Comparison of ENCODE assay signal across 8 cellular contexts in genomic region chr15:101642361-101642760, GRCh38. TPM values are rescaled to one million over a fixed set of nuclear protein-coding genes. Genes with fewer than 3 reads are reported as not detected.
A peak's percentile ranks its signal among the peaks of the same experiment; 100 is the strongest.
DNase-seq lines count a peak whose midpoint lies in the region; ATAC-seq, FAIRE-seq and TF ChIP-seq lines count a peak whose summit lies in the region.

No MANE protein-coding gene starts in this region.

- H3K9me3 Mint-ChIP-seq in CD4-positive, alpha-beta T cell = no peaks in the 10 kb centered on the region
- H3K9me3 Mint-ChIP-seq in dendritic cell treated with granulocyte-macrophage colony-stimulating factor and Interleukin-4, amounts not matched to agents 40 ng/mL and 50 ng/mL, for 4 days = no peaks in the 10 kb centered on the region
- no peaks in the 10 kb centered on the region for H3K9me3 Mint-ChIP-seq in natural killer cell

- no peak for FAIRE-seq in GM12891 (lab: Jason Lieb, UNC)

- no peak for DNase-seq in CD4-positive, alpha-beta T cell
- peak; percentile 32 for DNase-seq in NCI-H460 (ENCODE audit: extremely low read depth, low read depth)
- no peak for DNase-seq in natural killer cell
- no peak for DNase-seq in COLO668 (lab: John Stamatoyannopoulos, UW; ENCODE audit: unreplicated experiment)
- no peak for DNase-seq in GM12891 (ENCODE audit: insufficient read length, low spot score)

- H3K4me3 Mint-ChIP-seq in CD4-positive, alpha-beta T cell = no peak overlapping the region
- H3K4me3 Mint-ChIP-seq in dendritic cell treated with granulocyte-macrophage colony-stimulating factor and Interleukin-4, amounts not matched to agents 40 ng/mL and 50 ng/mL, for 4 days = no peak overlapping the region
- no peak overlapping the region for H3K4me3 Mint-ChIP-seq in natural killer cell

- TF ChIP-seq POLR2A in GM12891 (IDR thresholded peaks at IDR 0.05; ENCODE audit: low read depth, low read length) = no peak

- peak overlapping the region; percentile 71 for H3K27ac Mint-ChIP-seq in CD4-positive, alpha-beta T cell
- peak overlapping the region; percentile 89 for H3K27ac Mint-ChIP-seq in dendritic cell treated with granulocyte-macrophage colony-stimulating factor and Interleukin-4, amounts not matched to agents 40 ng/mL and 50 ng/mL, for 4 days
- peak overlapping the region; percentile 89 to 93 for H3K27ac Mint-ChIP-seq in natural killer cell

- H3K4me1 Mint-ChIP-seq in CD4-positive, alpha-beta T cell (ENCODE audit: low read depth) = peaks cover 49% of the 10 kb centered on the region
- H3K4me1 Mint-ChIP-seq in dendritic cell treated with granulocyte-macrophage colony-stimulating factor and Interleukin-4, amounts not matched to agents 40 ng/mL and 50 ng/mL, for 4 days (ENCODE audit: low read depth) = peaks cover 43% of the 10 kb centered on the region
- H3K4me1 Mint-ChIP-seq in natural killer cell = peaks cover 19 to 21% of the 10 kb centered on the region in 2 donors

- no peak for TF ChIP-seq CTCF in CD4-positive, alpha-beta T cell (IDR thresholded peaks at IDR 0.05)
- TF ChIP-seq CTCF in natural killer cell (IDR thresholded peaks at IDR 0.05) = no peak

- H3K27me3 ChIP-seq in CD4-positive, alpha-beta T cell (ENCODE audit: control insufficient read depth, insufficient read depth, low read length) = no peaks in the 10 kb centered on the region

- ATAC-seq in CD4-positive, alpha-beta T cell (ENCODE audit: poor library complexity) = no peak
- no peak for ATAC-seq in natural killer cell
- ATAC-seq in GM18517 (IDR thresholded peaks at IDR 0.05; ENCODE audit: unreplicated experiment) = no peak
- ATAC-seq in HG03135 (IDR thresholded peaks at IDR 0.05; ENCODE audit: unreplicated experiment) = no peak

- peak overlapping the region; percentile 43 for H3K27ac ChIP-seq in CD4-positive, alpha-beta T cell (ENCODE audit: low read depth, low read length)

- no peaks in the 10 kb centered on the region for H3K27me3 Mint-ChIP-seq in CD4-positive, alpha-beta T cell
- no peaks in the 10 kb centered on the region for H3K27me3 Mint-ChIP-seq in dendritic cell treated with granulocyte-macrophage colony-stimulating factor and Interleukin-4, amounts not matched to agents 40 ng/mL and 50 ng/mL, for 4 days
- H3K27me3 Mint-ChIP-seq in natural killer cell (ENCODE audit: low read depth in 2 of 2) = no peaks in the 10 kb centered on the region

- intact Hi-C loops in CD4-positive, alpha-beta T cell (cut with DNase I, micrococcal nuclease) = loop anchor here (5.0 to 10.0 kb wide), 4 partner anchors 625 to 1708 kb away; partner anchors contain the start of genes ASB7 (in 1 of the 2) and LINS1 (in 1 of the 2)
- intact Hi-C loops in dendritic cell treated with granulocyte-macrophage colony-stimulating factor and Interleukin-4, amounts not matched to agents 40 ng/mL and 50 ng/mL, for 4 days (cut with micrococcal nuclease) = loop anchor here (1.0 to 10.0 kb wide), 2 partner anchors 9 to 138 kb away; no protein-coding TSS in a partner anchor
- intact Hi-C loops in natural killer cell (cut with micrococcal nuclease) = loop anchor here (5.0 kb wide), 1 partner anchor 555 kb away; no protein-coding TSS in a partner anchor

- CTCF ChIA-PET in CD4-positive, alpha-beta T cell (lab: Charles Lee) = interaction anchor here (1.1 to 2.8 kb wide), 7 partner anchors 10 to 390 kb away, joined by 3 to 18 read pairs (median 6); partner anchors contain the start of genes CHSY1, SNRPA1, TARS3 and TM2D3

- H3K9me3 ChIP-seq in CD4-positive, alpha-beta T cell (ENCODE audit: control insufficient read depth, low read length) = no peaks in the 10 kb centered on the region

- POLR2A ChIA-PET in CD4-positive, alpha-beta T cell (lab: Charles Lee) = interaction anchor here (0.8 to 3.3 kb wide), 7 partner anchors 10 to 354 kb away, joined by 3 to 33 read pairs (median 6); partner anchors contain the start of genes SNRPA1, TARS3 and TM2D3

- peaks cover 91% of the 10 kb centered on the region for H3K36me3 Mint-ChIP-seq in CD4-positive, alpha-beta T cell (ENCODE audit: low read depth)
- H3K36me3 Mint-ChIP-seq in dendritic cell treated with granulocyte-macrophage colony-stimulating factor and Interleukin-4, amounts not matched to agents 40 ng/mL and 50 ng/mL, for 4 days (ENCODE audit: low read depth) = peaks cover 88% of the 10 kb centered on the region
- H3K36me3 Mint-ChIP-seq in natural killer cell = peaks cover 26% of the 10 kb centered on the region

TF ChIP-seq in GM12891, 5 proteins besides CTCF, POLR2A, EP300 and RAD21:
- TF ChIP-seq SPI1 (IDR thresholded peaks at IDR 0.05; ENCODE audit: low read depth, low read length) = no peak
- no peak for TF ChIP-seq PAX5 (IDR thresholded peaks at IDR 0.05; ENCODE audit: insufficient read depth, low read length, severe bottlenecking)
- TF ChIP-seq POU2F2 (IDR thresholded peaks at IDR 0.05; ENCODE audit: low read depth, low read length) = no peak
- TF ChIP-seq TAF1 (IDR thresholded peaks at IDR 0.05; ENCODE audit: low read depth, low read length) = no peak
- no peak for TF ChIP-seq POLR2AphosphoS5 (IDR thresholded peaks at IDR 0.05; ENCODE audit: low read depth, low read length)

RNA-seq across cellular contexts. Expression of gene TM2D3, which starts 9.8 kb away (rescaled TPM):
- 100 to 1,000 TPM; 102 to 107 TPM for total RNA-seq in CD4-positive, alpha-beta T cell
- 32.3 and 35.8 TPM in 2 replicates for total RNA-seq in NCI-H460 (2014; rRNA removed; shearing (Covaris generic))
- 30.5 and 53.1 TPM in 2 replicates for polyA plus RNA-seq in NCI-H460 (2014; cell fraction: nucleus; rRNA removed)
- total RNA-seq in natural killer cell = 10 to 100 TPM; 59.4 to 76.4 (median 71.2) TPM
- polyA plus RNA-seq in GM12891 (2012; ENCODE audit: low read depth, missing spikeins) = 38.8 TPM
